ENCODE assay signal across 13 cellular contexts in genomic region chr22:42114721-42115120, GRCh38. TPM values are rescaled to one million over a fixed set of nuclear protein-coding genes. Genes with fewer than 3 reads are reported as not detected.
DNase-seq lines count a peak whose midpoint lies in the region; ATAC-seq, FAIRE-seq and TF ChIP-seq lines count a peak whose summit lies in the region.
"Had no signal": no experiment of that assay in that cellular context is flagged by ENCODE, and none has a peak within 500 bp of the region (broad histone marks: within the 10 kb centered on the region; RNA-seq: fewer than 3 reads in every experiment).

No MANE protein-coding gene starts in this region.

- no peak overlapping the region for H3K27ac ChIP-seq in K562 (ENCODE audit: extremely low read depth, low read depth, low read length)

- in situ Hi-C loops in K562 (cut with MboI), result no loop called here

- H2AFZ ChIP-seq in K562 (ENCODE audit: low read depth, low read length), result no peak overlapping the region

- TF ChIP-seq CTCF in K562 (IDR thresholded peaks at IDR 0.05 in 2 of 3, conservative IDR thresholded peaks at IDR 0.05 in 1 of 3; ENCODE audit: insufficient read depth in 2 of 3, low read depth in 1 of 3, low read length in 3 of 3), result peak; percentile 16 to 35 (median 32); a peak in 4 of 6 replicates

- peak; percentile 19 for DNase-seq in COR-L47 (lab: John Stamatoyannopoulos, UW)
- peak; percentile 35 for DNase-seq in HT-29 (ENCODE audit: low spot score)
- DNase-seq in K562 (ENCODE audit: extremely low read depth in 1 of 4, low spot score in 3 of 4), result peak in 1 of 4 experiments; percentile 21
- DNase-seq in lung microvascular endothelial cell (ENCODE audit: low read depth in 2 of 2), result peak; percentile 34 to 41
- DNase-seq in GM12891 (ENCODE audit: insufficient read length, low spot score), result no peak
- no peak for DNase-seq in hippocampal formation (lab: John Stamatoyannopoulos, UW)
- DNase-seq: activated CD4-positive, alpha-beta T cell treated with anti-CD3 and anti-CD28 coated beads, Interleukin-2, amount 10 ng/mL, durations not matched to agents 7 days and 5 days; GOT3 had no signal

- peaks cover 8% of the 10 kb centered on the region for H3K9me3 ChIP-seq in K562 (replicated peaks; ENCODE audit: control insufficient read depth, insufficient read depth, low read depth, low read length)

- no peaks in the 10 kb centered on the region for H3K9me1 ChIP-seq in K562 (ENCODE audit: control insufficient read depth, insufficient read depth, low read length)

- ATAC-seq in K562, result no peak
- no peak for ATAC-seq in GM21576 (IDR thresholded peaks at IDR 0.05; ENCODE audit: unreplicated experiment)
- no peak for ATAC-seq in GM18498 (IDR thresholded peaks at IDR 0.05; ENCODE audit: unreplicated experiment)
- ATAC-seq: stimulated activated memory B cell treated with anti-CD40 and anti-IgM and Interleukin-4, amounts not matched to agents 10 μg/mL and 1 μg/mL and 100 μg/mL, for 72 hours had no signal

- intact Hi-C loops in K562 (cut with micrococcal nuclease), result loop anchor here (10.0 kb wide), 1 partner anchor 150 kb away; the partner anchor contains the start of gene SEPTIN3

- WGBS in K562 (ENCODE audit: insufficient coverage, low coverage, missing lambda C conversion rate), result 60% methylated on average over 5 of the region's 7 CpGs

- TF ChIP-seq RAD21 in K562 (CRISPR knock-in tag; conservative IDR thresholded peaks at IDR 0.05 in 1 of 2, IDR thresholded peaks at IDR 0.05 in 1 of 2), result no peak

- CTCF ChIA-PET in K562 (lab: Yijun Ruan, JAX; ENCODE audit: low intra/inter-chr PET ratio), result no interaction called here

- no peaks in the 10 kb centered on the region for H3K36me3 ChIP-seq in K562 (ENCODE audit: control insufficient read depth, insufficient read depth, low read length)

- TF ChIP-seq POLR2A in K562 (conservative IDR thresholded peaks at IDR 0.05) (no peak), GM12891 (IDR thresholded peaks at IDR 0.05; ENCODE audit: low read depth, low read length) (no peak)

- no peaks in the 10 kb centered on the region for H3K27me3 ChIP-seq in K562 (ENCODE audit: control insufficient read depth in 2 of 2, insufficient read depth in 2 of 2, low read length in 2 of 2)

- H3K4me2 ChIP-seq in K562 (ENCODE audit: insufficient read depth, low read length), result no peak overlapping the region

- no peak for TF ChIP-seq EP300 in K562 (IDR thresholded peaks at IDR 0.05; ENCODE audit: low read length)

- H3K9ac ChIP-seq in K562 (ENCODE audit: insufficient read depth in 1 of 2, low read depth in 2 of 2, low read length in 2 of 2), result no peak overlapping the region

- no peak overlapping the region for H3K4me3 ChIP-seq in K562

- peaks cover 0 to 4% of the 10 kb centered on the region in 2 experiments; a peak in 2 of 5 replicates for H3K4me1 ChIP-seq in K562 (replicated peaks in 1 of 2; ENCODE audit: control insufficient read depth in 2 of 2, insufficient read depth in 2 of 2, low read length in 2 of 2)

- no TSS peak for BruUV-seq in K562 (replicated peaks; lab: Mats Ljungman, UMichigan)

- FAIRE-seq in K562 (lab: Jason Lieb, UNC) (no peak), GM12891 (lab: Jason Lieb, UNC) (no peak)
- FAIRE-seq: GM12892 had no signal

- POLR2A ChIA-PET in K562 (lab: Yijun Ruan, JAX), result no interaction called here

- no peaks in the 10 kb centered on the region for H3K79me2 ChIP-seq in K562 (ENCODE audit: control insufficient read depth, insufficient read depth, low read length)

- no peaks in the 10 kb centered on the region for H4K20me1 ChIP-seq in K562 (replicated peaks; ENCODE audit: control insufficient read depth, insufficient read depth, low read length)

RNA-seq across cellular contexts. Expression of gene CYP2D6, which starts 15.9 kb away (rescaled TPM):
- 2.6 and 2.8 TPM in 2 replicates for total RNA-seq in HT-29 (2014; rRNA removed; shearing (Covaris generic))
- total RNA-seq in K562 (2011; cell fraction: chromatin; rRNA removed; ENCODE audit: low replicate concordance), result 1.4 and 1.6 TPM in 2 replicates
- 0.50 and 0.66 TPM in 2 replicates for total RNA-seq in K562 (2011; cell fraction: nucleolus; rRNA removed)
- 1.4 TPM in 2 replicates for total RNA-seq in K562 (2011; cell fraction: nucleoplasm; rRNA removed)
- total RNA-seq in K562 (2014; rRNA removed) (not detected in 2 replicates), K562 (2014; rRNA removed; fragmentation: Illumina TruSeq; extraction: Trizol) (0.04 and 0.06 TPM in 2 replicates), K562 (2015; rRNA removed; fragmentation: Illumina TruSeq; extraction: Trizol) (0.11 TPM in 1 of 2 replicates, not detected in the other), K562 (2021) (0.18 and 0.20 TPM in 2 replicates), lung microvascular endothelial cell (under 0.01 and 0.20 TPM in 2 replicates)
- polyA plus RNA-seq in K562 (2011; rRNA removed) (0.07 and 0.24 TPM in 2 replicates), K562 (2014; fragmentation: Illumina TruSeq; extraction: Trizol) (0.10 TPM in 2 replicates), K562 (2014; fragmentation: Nextera tagmentation; extraction: Ambion mirVana) (not detected), K562 (2014; rRNA removed) (0.67 TPM in 1 of 2 replicates, not detected in the other)
- 0.04 TPM in 2 replicates for polyA plus RNA-seq in K562 (2011; cell fraction: cytosol; rRNA removed)
- 1.2 and 1.8 TPM in 2 replicates for polyA plus RNA-seq in K562 (2011; cell fraction: nucleus; rRNA removed)
- 0.30 and 0.71 TPM in 2 replicates for polyA plus RNA-seq in K562 (2012)
- polyA minus RNA-seq in K562 (2011; rRNA and poly(A)+ RNA removed), result 0.09 and 0.35 TPM in 2 replicates
- not detected in 2 replicates for polyA minus RNA-seq in K562 (2011; cell fraction: cytosol; rRNA and poly(A)+ RNA removed)
- 0.22 TPM in 1 of 2 replicates, not detected in the other for polyA minus RNA-seq in K562 (2011; cell fraction: nucleus; rRNA and poly(A)+ RNA removed)
- 1.1 TPM for polyA plus RNA-seq in GM12891 (2012; ENCODE audit: low read depth, missing spikeins)
- total RNA-seq: skeletal muscle tissue had no signal

RNA-seq across cellular contexts. Expression of gene NDUFA6, which starts 24.1 kb away (rescaled TPM):
- total RNA-seq in HT-29 (2014; rRNA removed; shearing (Covaris generic)), result 49.0 and 57.6 TPM in 2 replicates
- 23.1 and 44.0 TPM in 2 replicates for total RNA-seq in K562 (2011; cell fraction: chromatin; rRNA removed; ENCODE audit: low replicate concordance)
- 19.3 and 23.5 TPM in 2 replicates for total RNA-seq in K562 (2011; cell fraction: nucleolus; rRNA removed)
- total RNA-seq in K562 (2011; cell fraction: nucleoplasm; rRNA removed), result 31.0 and 37.9 TPM in 2 replicates
- 103 and 110 TPM in 2 replicates for total RNA-seq in K562 (2014; rRNA removed)
- 113 and 132 TPM in 2 replicates for total RNA-seq in K562 (2014; rRNA removed; fragmentation: Illumina TruSeq; extraction: Trizol)
- total RNA-seq in K562 (2015; rRNA removed; fragmentation: Illumina TruSeq; extraction: Trizol), result 117 and 129 TPM in 2 replicates
- 90.0 and 103 TPM in 2 replicates for total RNA-seq in K562 (2021)
- 103 and 128 TPM in 2 replicates for polyA plus RNA-seq in K562 (2011; rRNA removed)
- polyA plus RNA-seq in K562 (2011; cell fraction: cytosol; rRNA removed), result 50.0 and 67.5 TPM in 2 replicates
- polyA plus RNA-seq in K562 (2011; cell fraction: nucleus; rRNA removed), result 32.0 and 41.2 TPM in 2 replicates
- polyA plus RNA-seq in K562 (2012), result 67.9 and 173 TPM in 2 replicates
- polyA plus RNA-seq in K562 (2014; fragmentation: Illumina TruSeq; extraction: Trizol), result 106 and 110 TPM in 2 replicates
- 100 to 1,000 TPM; 465 to 474 TPM for polyA plus RNA-seq in K562 (2014; fragmentation: Nextera tagmentation; extraction: Ambion mirVana)
- 141 and 148 TPM in 2 replicates for polyA plus RNA-seq in K562 (2014; rRNA removed)
- polyA minus RNA-seq in K562 (2011; rRNA and poly(A)+ RNA removed), result 34.4 and 34.7 TPM in 2 replicates
- polyA minus RNA-seq in K562 (2011; cell fraction: cytosol; rRNA and poly(A)+ RNA removed), result 19.7 and 22.5 TPM in 2 replicates
- 6.5 and 11.0 TPM in 2 replicates for polyA minus RNA-seq in K562 (2011; cell fraction: nucleus; rRNA and poly(A)+ RNA removed)
- 47.9 and 48.2 TPM in 2 replicates for total RNA-seq in lung microvascular endothelial cell
- polyA plus RNA-seq in GM12891 (2012; ENCODE audit: low read depth, missing spikeins), result 112 TPM

RNA-seq across cellular contexts. Expression of gene SMDT1, which starts 35.2 kb away (rescaled TPM):
- 18.9 and 25.5 TPM in 2 replicates for total RNA-seq in HT-29 (2014; rRNA removed; shearing (Covaris generic))
- total RNA-seq in K562 (2011; cell fraction: chromatin; rRNA removed; ENCODE audit: low replicate concordance), result 16.6 and 21.1 TPM in 2 replicates
- 15.8 and 17.3 TPM in 2 replicates for total RNA-seq in K562 (2011; cell fraction: nucleolus; rRNA removed)
- total RNA-seq in K562 (2011; cell fraction: nucleoplasm; rRNA removed), result 22.7 and 26.6 TPM in 2 replicates
- total RNA-seq in K562 (2014; rRNA removed) (7.9 and 19.3 TPM in 2 replicates), K562 (2014; rRNA removed; fragmentation: Illumina TruSeq; extraction: Trizol) (14.0 and 14.3 TPM in 2 replicates), K562 (2015; rRNA removed; fragmentation: Illumina TruSeq; extraction: Trizol) (9.8 and 12.9 TPM in 2 replicates), K562 (2021) (65.2 and 68.7 TPM in 2 replicates), lung microvascular endothelial cell (7.6 and 8.1 TPM in 2 replicates)
- polyA plus RNA-seq in K562 (2011; rRNA removed) (23.2 and 28.7 TPM in 2 replicates), K562 (2014; fragmentation: Illumina TruSeq; extraction: Trizol) (13.5 and 26.6 TPM in 2 replicates), K562 (2014; fragmentation: Nextera tagmentation; extraction: Ambion mirVana) (10 to 100 TPM; 11.7 to 20.3 TPM), K562 (2014; rRNA removed) (33.6 and 38.0 TPM in 2 replicates)
- 36.3 and 38.6 TPM in 2 replicates for polyA plus RNA-seq in K562 (2011; cell fraction: cytosol; rRNA removed)
- polyA plus RNA-seq in K562 (2011; cell fraction: nucleus; rRNA removed), result 17.5 and 21.9 TPM in 2 replicates
- 94.3 and 108 TPM in 2 replicates for polyA plus RNA-seq in K562 (2012)
- 8.0 and 10.4 TPM in 2 replicates for polyA minus RNA-seq in K562 (2011; rRNA and poly(A)+ RNA removed)
- polyA minus RNA-seq in K562 (2011; cell fraction: cytosol; rRNA and poly(A)+ RNA removed), result 3.3 and 9.8 TPM in 2 replicates
- 4.3 and 8.6 TPM in 2 replicates for polyA minus RNA-seq in K562 (2011; cell fraction: nucleus; rRNA and poly(A)+ RNA removed)
- 125 TPM for polyA plus RNA-seq in GM12891 (2012; ENCODE audit: low read depth, missing spikeins)

RNA-seq across cellular contexts. Expression of gene PHETA2, which starts 40.7 kb away (rescaled TPM):
- 5.1 and 6.5 TPM in 2 replicates for total RNA-seq in HT-29 (2014; rRNA removed; shearing (Covaris generic))
- 0.18 and 0.69 TPM in 2 replicates for total RNA-seq in K562 (2011; cell fraction: chromatin; rRNA removed; ENCODE audit: low replicate concordance)
- total RNA-seq in K562 (2011; cell fraction: nucleolus; rRNA removed), result 0.26 TPM in 1 of 2 replicates, not detected in the other
- total RNA-seq in K562 (2011; cell fraction: nucleoplasm; rRNA removed), result 0.15 TPM in 1 of 2 replicates, not detected in the other
- total RNA-seq in K562 (2014; rRNA removed), result not detected in 2 replicates
- total RNA-seq in K562 (2014; rRNA removed; fragmentation: Illumina TruSeq; extraction: Trizol), result 0.06 TPM in 1 of 2 replicates, not detected in the other
- total RNA-seq in K562 (2015; rRNA removed; fragmentation: Illumina TruSeq; extraction: Trizol), result 0.07 and 0.08 TPM in 2 replicates
- total RNA-seq in K562 (2021), result 0.18 and 0.22 TPM in 2 replicates
- polyA plus RNA-seq in K562 (2011; rRNA removed), result 0.08 and 0.14 TPM in 2 replicates
- polyA plus RNA-seq in K562 (2011; cell fraction: cytosol; rRNA removed), result 0.03 and 0.18 TPM in 2 replicates
- polyA plus RNA-seq in K562 (2011; cell fraction: nucleus; rRNA removed), result 0.24 and 0.38 TPM in 2 replicates
- 0.08 and 0.15 TPM in 2 replicates for polyA plus RNA-seq in K562 (2012)
- polyA plus RNA-seq in K562 (2014; fragmentation: Illumina TruSeq; extraction: Trizol), result 0.08 TPM in 1 of 2 replicates, not detected in the other
- not detected for polyA plus RNA-seq in K562 (2014; fragmentation: Nextera tagmentation; extraction: Ambion mirVana)
- polyA plus RNA-seq in K562 (2014; rRNA removed), result 0.07 and 0.31 TPM in 2 replicates
- polyA minus RNA-seq in K562 (2011; rRNA and poly(A)+ RNA removed), result 0.11 TPM in 1 of 2 replicates, not detected in the other
- not detected in 2 replicates for polyA minus RNA-seq in K562 (2011; cell fraction: cytosol; rRNA and poly(A)+ RNA removed)
- polyA minus RNA-seq in K562 (2011; cell fraction: nucleus; rRNA and poly(A)+ RNA removed), result 0.13 and 0.22 TPM in 2 replicates
- total RNA-seq in lung microvascular endothelial cell, result 17.0 and 22.8 TPM in 2 replicates
- polyA plus RNA-seq in GM12891 (2012; ENCODE audit: low read depth, missing spikeins), result 0.85 TPM

RNA-seq across cellular contexts. Expression of gene NAGA, which starts 44.1 kb away (rescaled TPM):
- 20.8 and 26.8 TPM in 2 replicates for total RNA-seq in HT-29 (2014; rRNA removed; shearing (Covaris generic))
- total RNA-seq in K562 (2011; cell fraction: chromatin; rRNA removed; ENCODE audit: low replicate concordance), result 16.6 and 38.0 TPM in 2 replicates
- 44.2 and 46.5 TPM in 2 replicates for total RNA-seq in K562 (2011; cell fraction: nucleolus; rRNA removed)
- 39.2 and 40.2 TPM in 2 replicates for total RNA-seq in K562 (2011; cell fraction: nucleoplasm; rRNA removed)
- total RNA-seq in K562 (2014; rRNA removed) (19.5 and 20.6 TPM in 2 replicates), K562 (2014; rRNA removed; fragmentation: Illumina TruSeq; extraction: Trizol) (9.9 and 11.5 TPM in 2 replicates), K562 (2015; rRNA removed; fragmentation: Illumina TruSeq; extraction: Trizol) (15.9 and 16.1 TPM in 2 replicates), K562 (2021) (20.0 and 20.4 TPM in 2 replicates), lung microvascular endothelial cell (12.3 and 19.0 TPM in 2 replicates)
- polyA plus RNA-seq in K562 (2011; rRNA removed) (18.1 and 19.7 TPM in 2 replicates), K562 (2014; fragmentation: Illumina TruSeq; extraction: Trizol) (20.6 and 22.1 TPM in 2 replicates), K562 (2014; fragmentation: Nextera tagmentation; extraction: Ambion mirVana) (1 to 10 TPM; 6.5 to 7.0 TPM), K562 (2014; rRNA removed) (17.4 and 18.7 TPM in 2 replicates)
- 21.2 and 43.7 TPM in 2 replicates for polyA plus RNA-seq in K562 (2011; cell fraction: cytosol; rRNA removed)
- polyA plus RNA-seq in K562 (2011; cell fraction: nucleus; rRNA removed), result 13.4 and 19.5 TPM in 2 replicates
- 21.5 and 34.7 TPM in 2 replicates for polyA plus RNA-seq in K562 (2012)
- 12.0 and 18.6 TPM in 2 replicates for polyA minus RNA-seq in K562 (2011; rRNA and poly(A)+ RNA removed)
- polyA minus RNA-seq in K562 (2011; cell fraction: cytosol; rRNA and poly(A)+ RNA removed), result 12.7 and 15.5 TPM in 2 replicates
- 9.1 and 9.3 TPM in 2 replicates for polyA minus RNA-seq in K562 (2011; cell fraction: nucleus; rRNA and poly(A)+ RNA removed)
- polyA plus RNA-seq in GM12891 (2012; ENCODE audit: low read depth, missing spikeins), result 13.8 TPM

Comparison
In these comparisons a context has a peak if more than half of its experiments do, and no peak if none do; other contexts are left out.
1. DNase-seq: peak in COR-L47 (single experiment), HT-29 (single experiment) and lung microvascular endothelial cell (2 of 2); none in GM12891 (single experiment) and hippocampal formation (0 of 2).